ENCODE assay signal across 16 cellular contexts in the genomic region with DNA sequence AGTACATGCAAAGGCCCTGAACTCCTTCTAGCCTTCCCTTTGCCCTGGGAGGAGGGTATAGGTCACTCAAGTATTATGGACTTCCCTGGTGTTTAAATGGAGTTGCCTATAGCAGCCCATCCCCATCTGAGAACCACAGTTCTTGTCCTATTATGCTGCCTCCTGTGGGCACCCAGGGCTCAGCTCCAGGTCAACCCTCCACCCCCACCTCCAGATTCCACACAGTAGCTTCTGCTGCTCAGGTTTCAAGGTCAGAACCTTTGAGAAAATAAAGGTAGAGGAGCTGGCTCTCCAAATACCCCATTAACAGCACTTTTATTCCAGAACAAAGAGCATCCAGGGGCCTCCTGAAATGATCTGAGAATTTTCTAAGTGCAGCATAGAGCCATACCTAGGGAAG. TPM values are rescaled to one million over a fixed set of nuclear protein-coding genes. Genes with fewer than 3 reads are reported as not detected.
DNase-seq lines count a peak whose midpoint lies in the region; ATAC-seq and TF ChIP-seq lines count a peak whose summit lies in the region.
"Had no signal": no experiment of that assay in that cellular context is flagged by ENCODE, and none has a peak within 500 bp of the region (broad histone marks: within the 10 kb centered on the region; RNA-seq: fewer than 3 reads in every experiment).

No MANE protein-coding gene starts in this region.

- no peak for DNase-seq in activated CD8-positive, alpha-beta T cell treated with anti-CD3 and anti-CD28 coated beads for 36 hours
- no peak for DNase-seq in activated CD8-positive, alpha-beta T cell treated with anti-CD3 and anti-CD28 coated beads, Interleukin-2, amount 10 ng/mL, durations not matched to agents 7 days and 5 days
- DNase-seq in brain microvascular endothelial cell = no peak
- peak; percentile 42 for DNase-seq in iPS-NIHi7 (ENCODE audit: extremely low spot score)
- DNase-seq in KBM-7 = no peak
- DNase-seq in activated CD4-positive, CD25-positive, alpha-beta regulatory T cell (lab: John Stamatoyannopoulos, UW) = no peak
- DNase-seq: 8988T; amniotic stem cell; effector CD4-positive, alpha-beta T cell; kidney; naive B cell; NCI-H1417; NCI-H226 had no signal

- ATAC-seq in activated CD8-positive, alpha-beta T cell treated with anti-CD3 and anti-CD28 coated beads for 36 hours = no peak
- no peak for ATAC-seq in activated CD8-positive, alpha-beta T cell treated with anti-CD3 and anti-CD28 coated beads, Interleukin-2, amount 10 ng/mL, durations not matched to agents 7 days and 5 days
- ATAC-seq in HG02938 (IDR thresholded peaks at IDR 0.05; ENCODE audit: unreplicated experiment) = no peak
- ATAC-seq: activated CD4-positive, CD25-positive, alpha-beta regulatory T cell treated with anti-CD3 and anti-CD28 coated beads, Interleukin-2, amount 50 U/mL, for 24 hours had no signal

- no peak overlapping the region for H3K27ac ChIP-seq in brain microvascular endothelial cell
- peak overlapping the region; percentile 95 for H3K27ac ChIP-seq in stomach smooth muscle (ENCODE audit: low read length)

- no peaks in the 10 kb centered on the region for H3K27me3 Mint-ChIP-seq in activated CD8-positive, alpha-beta T cell treated with anti-CD3 and anti-CD28 coated beads for 36 hours
- no peaks in the 10 kb centered on the region for H3K27me3 Mint-ChIP-seq in activated CD8-positive, alpha-beta T cell treated with anti-CD3 and anti-CD28 coated beads, Interleukin-2, amount 10 ng/mL, durations not matched to agents 7 days and 5 days (ENCODE audit: low read depth)
- H3K27me3 Mint-ChIP-seq: naive B cell had no signal

- H3K9me3 ChIP-seq in stomach smooth muscle (ENCODE audit: control insufficient read depth in 2 of 2, low read length in 2 of 2) = peaks cover 0 to 5% of the 10 kb centered on the region in 2 donors

- peak overlapping the region; percentile 51 to 81 for H3K9ac ChIP-seq in stomach smooth muscle (ENCODE audit: low read length in 2 of 2)

- POLR2A ChIA-PET in activated CD8-positive, alpha-beta T cell treated with anti-CD3 and anti-CD28 coated beads for 36 hours (lab: Charles Lee) = interaction anchor here (0.6 to 1.4 kb wide), 2 partner anchors 10 to 81 kb away, joined by 3 to 5 read pairs; no protein-coding TSS in a partner anchor
- POLR2A ChIA-PET in activated CD8-positive, alpha-beta T cell treated with anti-CD3 and anti-CD28 coated beads, Interleukin-2, amount 10 ng/mL, durations not matched to agents 7 days and 5 days (lab: Charles Lee) = no interaction called here

- H3K36me3 ChIP-seq in brain microvascular endothelial cell (replicated peaks) (peaks cover 94% of the 10 kb centered on the region), stomach smooth muscle (ENCODE audit: control insufficient read depth in 2 of 2, insufficient read depth in 2 of 2, low read length in 2 of 2) (peaks cover 49 to 58% of the 10 kb centered on the region in 2 donors)

- peaks cover 67% of the 10 kb centered on the region for H3K4me1 Mint-ChIP-seq in activated CD8-positive, alpha-beta T cell treated with anti-CD3 and anti-CD28 coated beads for 36 hours (ENCODE audit: low read depth)
- peaks cover 38% of the 10 kb centered on the region for H3K4me1 Mint-ChIP-seq in activated CD8-positive, alpha-beta T cell treated with anti-CD3 and anti-CD28 coated beads, Interleukin-2, amount 10 ng/mL, durations not matched to agents 7 days and 5 days (ENCODE audit: low read depth)
- H3K4me1 Mint-ChIP-seq: naive B cell had no signal

- no peaks in the 10 kb centered on the region for H3K27me3 ChIP-seq in brain microvascular endothelial cell (replicated peaks)
- no peaks in the 10 kb centered on the region for H3K27me3 ChIP-seq in stomach smooth muscle (ENCODE audit: control insufficient read depth in 1 of 2, insufficient read depth in 2 of 2, low read length in 2 of 2)

- peaks cover 84% of the 10 kb centered on the region for H3K4me1 ChIP-seq in stomach smooth muscle (ENCODE audit: control insufficient read depth, insufficient read depth, low read length)

- in situ Hi-C loops in brain microvascular endothelial cell (cut with HindIII; ENCODE audit: low pct_ligation_motif_present, low sequenced_read_pairs) = no loop called here
- in situ Hi-C loops in KBM-7 (cut with MboI; ENCODE audit: low pct_unique_long_range_greater_than_20kb, low sequenced_read_pairs) = loop anchor here (25.0 kb wide), 1 partner anchor 166 kb away; no protein-coding TSS in a partner anchor

- H3K9me3 Mint-ChIP-seq in activated CD8-positive, alpha-beta T cell treated with anti-CD3 and anti-CD28 coated beads for 36 hours = peaks cover 14% of the 10 kb centered on the region
- peaks cover 10% of the 10 kb centered on the region for H3K9me3 Mint-ChIP-seq in activated CD8-positive, alpha-beta T cell treated with anti-CD3 and anti-CD28 coated beads, Interleukin-2, amount 10 ng/mL, durations not matched to agents 7 days and 5 days (ENCODE audit: insufficient read depth)

- CTCF ChIA-PET in activated CD8-positive, alpha-beta T cell treated with anti-CD3 and anti-CD28 coated beads for 36 hours (lab: Charles Lee) = interaction anchor here (0.8 to 8.3 kb wide), 3 partner anchors 9 to 56 kb away, joined by 3 to 87 read pairs (median 3); no protein-coding TSS in a partner anchor
- CTCF ChIA-PET in activated CD8-positive, alpha-beta T cell treated with anti-CD3 and anti-CD28 coated beads, Interleukin-2, amount 10 ng/mL, durations not matched to agents 7 days and 5 days (lab: Charles Lee) = interaction anchor here (1.3 to 1.9 kb wide), 2 partner anchors 11 to 185 kb away, joined by 5 to 6 read pairs; no protein-coding TSS in a partner anchor

- H3K4me3 ChIP-seq in brain microvascular endothelial cell (ENCODE audit: low read depth, low read length) (no peak overlapping the region), stomach smooth muscle (ENCODE audit: low read length in 2 of 2) (no peak overlapping the region)

- H3K4me3 Mint-ChIP-seq in activated CD8-positive, alpha-beta T cell treated with anti-CD3 and anti-CD28 coated beads for 36 hours = no peak overlapping the region
- H3K4me3 Mint-ChIP-seq in activated CD8-positive, alpha-beta T cell treated with anti-CD3 and anti-CD28 coated beads, Interleukin-2, amount 10 ng/mL, durations not matched to agents 7 days and 5 days = no peak overlapping the region
- H3K4me3 Mint-ChIP-seq: naive B cell had no signal

- intact Hi-C loops in activated CD8-positive, alpha-beta T cell treated with anti-CD3 and anti-CD28 coated beads for 36 hours (cut with micrococcal nuclease) = no loop called here

- peak overlapping the region; percentile 52 for H3K27ac Mint-ChIP-seq in activated CD8-positive, alpha-beta T cell treated with anti-CD3 and anti-CD28 coated beads for 36 hours
- no peak overlapping the region for H3K27ac Mint-ChIP-seq in activated CD8-positive, alpha-beta T cell treated with anti-CD3 and anti-CD28 coated beads, Interleukin-2, amount 10 ng/mL, durations not matched to agents 7 days and 5 days
- H3K27ac Mint-ChIP-seq: naive B cell had no signal

- no peak for TF ChIP-seq CTCF in activated CD8-positive, alpha-beta T cell treated with anti-CD3 and anti-CD28 coated beads for 36 hours (IDR thresholded peaks at IDR 0.05)
- TF ChIP-seq CTCF in brain microvascular endothelial cell (IDR thresholded peaks at IDR 0.05; ENCODE audit: low read depth, low read length, missing control alignments) = peak; percentile 38

- H3K36me3 Mint-ChIP-seq in activated CD8-positive, alpha-beta T cell treated with anti-CD3 and anti-CD28 coated beads for 36 hours (ENCODE audit: low read depth) = peaks cover 77% of the 10 kb centered on the region
- peaks cover 61% of the 10 kb centered on the region for H3K36me3 Mint-ChIP-seq in activated CD8-positive, alpha-beta T cell treated with anti-CD3 and anti-CD28 coated beads, Interleukin-2, amount 10 ng/mL, durations not matched to agents 7 days and 5 days (ENCODE audit: low read depth)

RNA-seq across cellular contexts. Expression of a gene that starts 57.4 kb away (rescaled TPM):
- total RNA-seq in activated CD8-positive, alpha-beta T cell treated with anti-CD3 and anti-CD28 coated beads for 36 hours = 100 to 1,000 TPM; 214 TPM
- total RNA-seq in activated CD8-positive, alpha-beta T cell treated with anti-CD3 and anti-CD28 coated beads, Interleukin-2, amount 10 ng/mL, durations not matched to agents 7 days and 5 days = 10 to 100 TPM; 51.4 to 56.1 TPM
